27 cellular contexts compared by ENCODE assay signal in genomic region chr4:102445213-102445612, GRCh38.
"Had no signal": no experiment of that assay in that cellular context is flagged by ENCODE, and none has a peak within 500 bp of the region (broad histone marks: within the 10 kb centered on the region; RNA-seq: fewer than 3 reads in every experiment).

No MANE protein-coding gene starts in this region.

- H3K27ac ChIP-seq: colonic mucosa, coronary artery, dorsolateral prefrontal cortex, epithelial cell of prostate, esophagus muscularis mucosa, esophagus squamous epithelium, foreskin keratinocyte, gastrocnemius medialis, gastroesophageal sphincter, heart left ventricle, heart right ventricle had no signal

- FAIRE-seq: colon, endometrium, endothelial cell of umbilical vein, frontal cortex had no signal

- H3K9me3 ChIP-seq: colonic mucosa, esophagus muscularis mucosa, esophagus squamous epithelium, gastrocnemius medialis, gastroesophageal sphincter, heart left ventricle, heart right ventricle had no signal

- H3K4me3 ChIP-seq: colonic mucosa, coronary artery, dorsolateral prefrontal cortex, esophagus muscularis mucosa, esophagus squamous epithelium, gastrocnemius medialis, gastroesophageal sphincter, heart left ventricle, heart right ventricle had no signal

- H3K36me3 ChIP-seq: colonic mucosa, esophagus muscularis mucosa, esophagus squamous epithelium, gastrocnemius medialis, gastroesophageal sphincter, heart left ventricle, heart right ventricle had no signal

- DNase-seq: colonic mucosa; cortex of kidney; dermis blood vessel endothelial cell; dorsolateral prefrontal cortex; effector CD4-positive, alpha-beta T cell; effector CD8-positive, alpha-beta T cell; effector memory CD4-positive, alpha-beta T cell; effector memory CD8-positive, alpha-beta T cell; endodermal cell; esophagus squamous epithelium; foreskin fibroblast; foreskin keratinocyte; foreskin melanocyte; gastrocnemius medialis; glutamatergic neuron; head of caudate nucleus; heart left ventricle; heart right ventricle had no signal

- H3K4me1 ChIP-seq: colonic mucosa, esophagus muscularis mucosa, esophagus squamous epithelium, gastrocnemius medialis, gastroesophageal sphincter, heart right ventricle had no signal

- H3K27me3 ChIP-seq: colonic mucosa, dorsolateral prefrontal cortex, esophagus muscularis mucosa, esophagus squamous epithelium, foreskin keratinocyte, gastrocnemius medialis, gastroesophageal sphincter, heart left ventricle, heart right ventricle had no signal

- ATAC-seq: effector memory CD8-positive, alpha-beta T cell; esophagus mucosa; foreskin keratinocyte; gastrocnemius medialis; gastroesophageal sphincter; heart left ventricle; heart right ventricle had no signal
